1 cellular context compared by ENCODE assay signal in genomic region chr17:81323083-81323369, GRCh38.
TF ChIP-seq lines count a peak whose summit lies in the region.

No MANE protein-coding gene starts in this region.

TF ChIP-seq in SK-N-SH, 30 proteins besides CTCF, POLR2A, EP300 and RAD21 (continued from another document):
- no peak for TF ChIP-seq FOSL2 (IDR thresholded peaks at IDR 0.05; ENCODE audit: borderline replicate concordance, low read depth)
- TF ChIP-seq MAX (IDR thresholded peaks at IDR 0.05; ENCODE audit: low read depth) = no peak
- no peak for TF ChIP-seq GATA2 (CRISPR knock-in tag; IDR thresholded peaks at IDR 0.05)
- no peak for TF ChIP-seq POLR2AphosphoS5 (IDR thresholded peaks at IDR 0.05; ENCODE audit: low read depth, low read length)
- TF ChIP-seq FOXM1 (IDR thresholded peaks at IDR 0.05; ENCODE audit: low read depth) = no peak
